11 cellular contexts compared by ENCODE assay signal in the genomic region with DNA sequence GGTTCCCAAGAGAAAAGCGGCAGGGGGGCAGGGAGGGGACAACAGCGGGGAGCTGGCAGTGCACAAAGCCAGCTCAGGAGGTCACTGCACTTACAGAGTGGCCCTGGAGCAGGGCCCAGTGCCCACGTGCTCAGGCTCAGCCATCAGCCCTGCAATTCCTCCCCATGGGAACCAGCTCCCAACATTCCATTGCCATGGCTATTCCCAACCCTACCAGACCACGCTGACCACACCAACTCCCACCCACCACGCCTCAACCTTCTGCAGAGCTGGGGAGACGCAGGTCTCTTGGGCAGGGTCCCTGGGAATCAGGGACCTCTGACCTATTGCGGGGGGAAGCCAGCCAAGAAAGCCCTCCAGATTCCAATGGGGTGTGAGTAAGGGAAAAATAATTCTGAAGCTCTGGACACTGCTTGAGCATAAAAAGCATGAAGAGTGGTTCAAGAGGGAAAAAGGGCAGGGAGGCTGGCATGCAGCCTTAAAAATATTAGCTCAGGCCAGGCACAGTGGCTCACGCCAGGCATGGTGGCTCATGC. TPM values are rescaled to one million over a fixed set of nuclear protein-coding genes. Genes with fewer than 3 reads are reported as not detected.
A peak's percentile ranks its signal among the peaks of the same experiment; 100 is the strongest.
DNase-seq lines count a peak whose midpoint lies in the region; ATAC-seq and TF ChIP-seq lines count a peak whose summit lies in the region.
"Had no signal": no experiment of that assay in that cellular context is flagged by ENCODE, and none has a peak within 500 bp of the region (broad histone marks: within the 10 kb centered on the region; RNA-seq: fewer than 3 reads in every experiment).

No MANE protein-coding gene starts in this region.

- DNase-seq in BJ (ENCODE audit: low read depth) (peak; percentile 90), fibroblast of lung (ENCODE audit: low read depth in 2 of 2) (peak; percentile 93 to 99), nephron progenitor cell (no peak)
- no peak for DNase-seq in activated T-cell treated with anti-CD3 and anti-CD28 coated beads, Interleukin-2, amount 50 U/mL, for 48 hours
- no peak for DNase-seq in activated CD4-positive, alpha-beta T cell treated with anti-CD3 and anti-CD28 coated beads, Interleukin-2, amount 50 U/mL, for 48 hours
- DNase-seq: occipital lobe had no signal

- no peaks in the 10 kb centered on the region for H3K27me3 ChIP-seq in BJ (ENCODE audit: control insufficient read depth, insufficient read depth, low read length)
- H3K27me3 ChIP-seq in OCI-LY1 (ENCODE audit: insufficient read depth, low read length) = no peaks in the 10 kb centered on the region
- no peaks in the 10 kb centered on the region for H3K27me3 ChIP-seq in fibroblast of lung (ENCODE audit: control insufficient read depth, insufficient read depth, low read length)
- H3K27me3 ChIP-seq: cardiac muscle cell had no signal

- H3K27ac Mint-ChIP-seq in nephron progenitor cell = peak overlapping the region; percentile 64

- no peaks in the 10 kb centered on the region for H3K9me2 ChIP-seq in OCI-LY1 (ENCODE audit: low read depth, low read length)

- no peak overlapping the region; the same call in 1 of the 2 replicates for H3K4me2 ChIP-seq in OCI-LY1 (ENCODE audit: low read length)
- H3K4me2 ChIP-seq in fibroblast of lung (ENCODE audit: extremely low read depth, insufficient read depth, low read length) = peak overlapping the region; percentile 27
- H3K4me2 ChIP-seq: PC-9 had no signal

- H4K20me1 ChIP-seq in OCI-LY1 (ENCODE audit: insufficient read depth, low read length) = no peaks in the 10 kb centered on the region
- no peaks in the 10 kb centered on the region for H4K20me1 ChIP-seq in fibroblast of lung (ENCODE audit: control insufficient read depth, extremely low read depth, insufficient read depth, low read length)

- peaks cover 21% of the 10 kb centered on the region for H3K4me1 Mint-ChIP-seq in nephron progenitor cell

- no peak for TF ChIP-seq CTCF in BJ (IDR thresholded peaks at IDR 0.05; ENCODE audit: insufficient read depth, low read depth, low read length)
- TF ChIP-seq CTCF in OCI-LY1 (IDR thresholded peaks at IDR 0.05; ENCODE audit: low read length) = no peak
- no peak for TF ChIP-seq CTCF in fibroblast of lung (conservative IDR thresholded peaks at IDR 0.05 in 1 of 2, IDR thresholded peaks at IDR 0.05 in 1 of 2; ENCODE audit: low read depth in 1 of 2, low read length in 2 of 2)
- no peak for TF ChIP-seq CTCF in nephron progenitor cell (IDR thresholded peaks at IDR 0.05)

- CTCF ChIA-PET in BJ (lab: Yijun Ruan, JAX) = interaction anchor here (0.6 to 1.6 kb wide), 3 partner anchors 14 to 48 kb away, joined by 3 read pairs; no protein-coding TSS in a partner anchor

- H2AFZ ChIP-seq in OCI-LY1 (ENCODE audit: low read length) (no peak overlapping the region), fibroblast of lung (ENCODE audit: low read length) (no peak overlapping the region)
- H2AFZ ChIP-seq: PC-9 had no signal

- H3K4me3 Mint-ChIP-seq in nephron progenitor cell = no peak overlapping the region

- H3K36me3 ChIP-seq in BJ (ENCODE audit: control insufficient read depth, insufficient read depth, low read length) (no peaks in the 10 kb centered on the region), OCI-LY1 (ENCODE audit: insufficient read depth, low read length) (peaks cover 17% of the 10 kb centered on the region), fibroblast of lung (ENCODE audit: control insufficient read depth, insufficient read depth, low read length) (no peaks in the 10 kb centered on the region)
- H3K36me3 ChIP-seq: cardiac muscle cell had no signal

- H3K9me3 Mint-ChIP-seq in nephron progenitor cell = no peaks in the 10 kb centered on the region

- H3K4me3 ChIP-seq in BJ (ENCODE audit: low read depth, low read length) (no peak overlapping the region), OCI-LY1 (ENCODE audit: low read depth, low read length, poor library complexity, severe bottlenecking) (no peak overlapping the region), fibroblast of lung (replicated peaks in 1 of 4; ENCODE audit: control extremely low read depth in 1 of 4, insufficient read depth in 1 of 4, low read depth in 3 of 4, low read length in 4 of 4) (no peak overlapping the region)
- H3K4me3 ChIP-seq: cardiac muscle cell, PC-9 had no signal

- H3K9me3 ChIP-seq in OCI-LY1 (ENCODE audit: low read length) (no peaks in the 10 kb centered on the region), fibroblast of lung (ENCODE audit: control insufficient read depth, insufficient read depth, low read depth, low read length) (no peaks in the 10 kb centered on the region)

- peaks cover 86% of the 10 kb centered on the region for H3K4me1 ChIP-seq in OCI-LY1 (ENCODE audit: insufficient read depth, low read length, severe bottlenecking)
- H3K4me1 ChIP-seq in fibroblast of lung (ENCODE audit: control insufficient read depth, extremely low read depth, insufficient read depth, low read length) = peaks cover 19% of the 10 kb centered on the region

- H3K79me2 ChIP-seq in OCI-LY1 (ENCODE audit: insufficient read depth, low read length) (peaks cover 4% of the 10 kb centered on the region), fibroblast of lung (ENCODE audit: control insufficient read depth, insufficient read depth, low read length) (peaks cover 12% of the 10 kb centered on the region)

- peak overlapping the region; percentile 94 for H3K27ac ChIP-seq in OCI-LY1 (ENCODE audit: low read depth, low read length, poor library complexity, severe bottlenecking)
- peak overlapping the region; percentile 52 for H3K27ac ChIP-seq in fibroblast of lung (ENCODE audit: insufficient read depth, low read length)
- H3K27ac ChIP-seq: cardiac muscle cell, PC-9 had no signal

- ATAC-seq in esophagus mucosa = no peak
- ATAC-seq in HG03196 (IDR thresholded peaks at IDR 0.05; ENCODE audit: unreplicated experiment) = no peak

- POLR2A ChIA-PET in BJ (lab: Charles Lee) = interaction anchor here (0.8 kb wide), 1 partner anchor 17 kb away, joined by 3 read pairs; no protein-coding TSS in a partner anchor

- H3K9ac ChIP-seq in OCI-LY1 (ENCODE audit: low read length) (no peak overlapping the region; the same call in 1 of the 2 replicates), fibroblast of lung (ENCODE audit: insufficient read depth, low read length) (no peak overlapping the region)

- 0 out of 2 replicates have a peak, but pooled peaks cover 3% of the 10 kb centered on the region for H3F3A ChIP-seq in OCI-LY1 (ENCODE audit: insufficient read depth, low read length)

- H3K36me3 Mint-ChIP-seq in nephron progenitor cell (ENCODE audit: low read depth) = no peaks in the 10 kb centered on the region

- H3K27me3 Mint-ChIP-seq in nephron progenitor cell (ENCODE audit: low read depth, poor library complexity) = no peaks in the 10 kb centered on the region

RNA-seq across cellular contexts. Expression of a gene that starts 38.3 kb away (rescaled TPM):
- polyA plus RNA-seq in BJ (2011; rRNA removed) (30.5 and 34.7 TPM in 2 replicates), fibroblast of lung (24.2 and 31.1 TPM in 2 replicates)
- polyA minus RNA-seq in BJ (2011; rRNA and poly(A)+ RNA removed) = 29.8 and 47.3 TPM in 2 replicates
- total RNA-seq in fibroblast of lung (40.3 TPM in 2 replicates), esophagus mucosa (23.2 TPM)
- polyA plus RNA-seq in fibroblast of lung (2012) = 21.8 and 31.0 TPM in 2 replicates
- 19.5 and 59.6 TPM in 2 replicates for polyA minus RNA-seq in fibroblast of lung (ENCODE audit: low replicate concordance)

RNA-seq across cellular contexts. Expression of a gene that starts 39.4 kb away (rescaled TPM):
- polyA plus RNA-seq in BJ (2011; rRNA removed) = 48.1 and 84.9 TPM in 2 replicates
- polyA minus RNA-seq in BJ (2011; rRNA and poly(A)+ RNA removed) = 37.2 and 65.2 TPM in 2 replicates
- 17.7 and 35.0 TPM in 2 replicates for total RNA-seq in fibroblast of lung
- 26.1 and 32.5 TPM in 2 replicates for polyA plus RNA-seq in fibroblast of lung
- polyA plus RNA-seq in fibroblast of lung (2012) = 22.2 and 24.2 TPM in 2 replicates
- 51.5 and 51.6 TPM in 2 replicates for polyA minus RNA-seq in fibroblast of lung (ENCODE audit: low replicate concordance)
- 17.5 TPM for total RNA-seq in esophagus mucosa

Comparison
In these comparisons a context has a peak if more than half of its experiments do, and no peak if none do; other contexts are left out.
1. DNase-seq: peak in BJ (single experiment) and fibroblast of lung (2 of 2); none in nephron progenitor cell (single experiment), activated T-cell treated with anti-CD3 and anti-CD28 coated beads, Interleukin-2, amount 50 U/mL, for 48 hours (0 of 2) and activated CD4-positive, alpha-beta T cell treated with anti-CD3 and anti-CD28 coated beads, Interleukin-2, amount 50 U/mL, for 48 hours (0 of 2).